29 cellular contexts compared by ENCODE assay signal in genomic region chr9:75432386-75432785, GRCh38.
A peak's percentile ranks its signal among the peaks of the same experiment; 100 is the strongest.
DNase-seq lines count a peak whose midpoint lies in the region; ATAC-seq and TF ChIP-seq lines count a peak whose summit lies in the region.
"Had no signal": no experiment of that assay in that cellular context is flagged by ENCODE, and none has a peak within 500 bp of the region (broad histone marks: within the 10 kb centered on the region; RNA-seq: fewer than 3 reads in every experiment).

No MANE protein-coding gene starts in this region.

- H3K36me3 Mint-ChIP-seq in endodermal cell (ENCODE audit: low read depth): no peaks in the 10 kb centered on the region
- H3K36me3 Mint-ChIP-seq: activated CD4-positive, alpha-beta memory T cell treated with anti-CD3 and anti-CD28 coated beads for 36 hours; naive thymus-derived CD8-positive, alpha-beta T cell; type B pancreatic cell had no signal

- DNase-seq in heart left ventricle (peak in 2 of 5 donors; percentile 29 to 49), cardiac septum (ENCODE audit: low spot score) (no peak), left lobe of liver (ENCODE audit: low spot score) (no peak), aorta (no peak), endodermal cell (no peak), COLO829 (ENCODE audit: low spot score) (no peak)
- DNase-seq: 8988T; activated CD4-positive, alpha-beta memory T cell treated with anti-CD3 and anti-CD28 coated beads for 36 hours; activated naive CD4-positive, alpha-beta T cell; activated naive CD8-positive, alpha-beta T cell treated with anti-CD3 and anti-CD28 coated beads, Interleukin-2, amount 50 U/mL, for 24 hours; cerebellar nuclear complex; glutamatergic neuron; Karpas-422; MV-4-11; naive thymus-derived CD8-positive, alpha-beta T cell; NCI-H1436; NCI-H345; NCI-H69; nucleus accumbens; SHP77 treated with DMSO at 0.1 percent for 48 hours; stimulated activated naive CD8-positive, alpha-beta T cell treated with anti-CD3 and anti-CD28 coated beads, Interleukin-15, Interleukin-2, amounts not matched to agents 100 U/mL and 50 U/mL, for 24 hours; T-helper 2 cell had no signal

- H3K27me3 Mint-ChIP-seq in endodermal cell (ENCODE audit: insufficient read depth): peaks cover 2% of the 10 kb centered on the region

- intact Hi-C loops in heart left ventricle (cut with DNase I): loop anchor here in 1 of 10 donors (5.0 kb wide), 1 partner anchor 60 kb away; no protein-coding TSS in a partner anchor
- intact Hi-C loops in cardiac septum (cut with DNase I): loop anchor here (10.0 kb wide), 1 partner anchor 62 kb away; no protein-coding TSS in a partner anchor
- intact Hi-C loops in aorta (cut with DNase I): no loop called here

- H3K27ac ChIP-seq in heart left ventricle (peak overlapping the region in 10 of 12 donors; percentile 21 to 65 (median 51)), stomach smooth muscle (ENCODE audit: low read length) (peak overlapping the region; percentile 37), aorta (ENCODE audit: low read depth in 1 of 2, low read length in 2 of 2) (no peak overlapping the region), endodermal cell (ENCODE audit: low read depth, low read length) (no peak overlapping the region)
- H3K27ac ChIP-seq: C4-2B had no signal

- H3K27me3 ChIP-seq in heart left ventricle (no peaks in the 10 kb centered on the region), stomach smooth muscle (ENCODE audit: control insufficient read depth in 1 of 2, insufficient read depth in 2 of 2, low read length in 2 of 2) (no peaks in the 10 kb centered on the region), aorta (ENCODE audit: control insufficient read depth in 1 of 2, insufficient read depth in 2 of 2, low read length in 1 of 2) (no peaks in the 10 kb centered on the region), endodermal cell (ENCODE audit: control insufficient read depth, insufficient read depth, low read length, poor library complexity, severe bottlenecking) (no peaks in the 10 kb centered on the region)

- H3K9me3 ChIP-seq in heart left ventricle: peaks cover 0 to 4% (median 0%) of the 10 kb centered on the region in 12 donors
- peaks cover 0 to 3% of the 10 kb centered on the region in 2 donors for H3K9me3 ChIP-seq in stomach smooth muscle (ENCODE audit: control insufficient read depth in 2 of 2, low read length in 2 of 2)
- no peaks in the 10 kb centered on the region for H3K9me3 ChIP-seq in aorta (ENCODE audit: control insufficient read depth, low read length)
- no peaks in the 10 kb centered on the region for H3K9me3 ChIP-seq in endodermal cell (ENCODE audit: control insufficient read depth, low read length)

- TF ChIP-seq CTCF in heart left ventricle (IDR thresholded peaks at IDR 0.05): no peak
- TF ChIP-seq CTCF in endodermal cell (conservative IDR thresholded peaks at IDR 0.05): no peak

- WGBS in heart left ventricle, 4 donors: 54 to 68% (median 56%) methylated on average over 1 of the region's 1 CpG
- 85 to 89% methylated on average over 1 of the region's 1 CpG for WGBS in aorta, 2 donors
- 92% methylated on average over 1 of the region's 1 CpG; no CpG with 5 or more reads in 1 of the 2 experiments for WGBS in endodermal cell (ENCODE audit: insufficient coverage in 1 of 2, insufficient read length in 1 of 2), 2 experiments

- ATAC-seq in heart left ventricle (peak in 1 of 4 donors; percentile 31), left lobe of liver (peak; percentile 31), aorta (ENCODE audit: low FRiP score) (peak; percentile 40), GM21619 (IDR thresholded peaks at IDR 0.05; ENCODE audit: unreplicated experiment) (no peak)
- ATAC-seq: activated CD4-positive, CD25-positive, alpha-beta regulatory T cell treated with anti-CD3 and anti-CD28 coated beads, Interleukin-2, amount 50 U/mL, for 24 hours; activated naive CD8-positive, alpha-beta T cell treated with anti-CD3 and anti-CD28 coated beads, Interleukin-2, amount 50 U/mL, for 24 hours; naive thymus-derived CD8-positive, alpha-beta T cell; Panc1; stimulated activated naive CD8-positive, alpha-beta T cell treated with anti-CD3 and anti-CD28 coated beads, Interleukin-15, Interleukin-2, amounts not matched to agents 100 U/mL and 50 U/mL, for 24 hours had no signal

- no peaks in the 10 kb centered on the region for H3K36me3 ChIP-seq in heart left ventricle
- no peaks in the 10 kb centered on the region for H3K36me3 ChIP-seq in stomach smooth muscle (ENCODE audit: control insufficient read depth in 2 of 2, insufficient read depth in 2 of 2, low read length in 2 of 2)
- H3K36me3 ChIP-seq in aorta (ENCODE audit: control insufficient read depth in 1 of 2, insufficient read depth in 2 of 2, low read length in 1 of 2): no peaks in the 10 kb centered on the region
- no peaks in the 10 kb centered on the region for H3K36me3 ChIP-seq in endodermal cell (ENCODE audit: control insufficient read depth, insufficient read depth, low read length)

- no peak overlapping the region for H3K27ac Mint-ChIP-seq in endodermal cell
- H3K27ac Mint-ChIP-seq: activated CD4-positive, alpha-beta memory T cell treated with anti-CD3 and anti-CD28 coated beads for 36 hours; activated naive CD8-positive, alpha-beta T cell treated with anti-CD3 and anti-CD28 coated beads, Interleukin-2, amount 50 U/mL, for 24 hours; type B pancreatic cell had no signal

- H3K4me1 Mint-ChIP-seq in endodermal cell: peaks cover 21% of the 10 kb centered on the region
- H3K4me1 Mint-ChIP-seq: activated naive CD8-positive, alpha-beta T cell treated with anti-CD3 and anti-CD28 coated beads, Interleukin-2, amount 50 U/mL, for 24 hours; naive thymus-derived CD8-positive, alpha-beta T cell had no signal

- no peak for TF ChIP-seq POLR2A in heart left ventricle (IDR thresholded peaks at IDR 0.05)

- H3K9ac ChIP-seq in stomach smooth muscle (ENCODE audit: low read length in 2 of 2) (no peak overlapping the region), endodermal cell (ENCODE audit: extremely low read depth, low read length, poor library complexity, severe bottlenecking) (no peak overlapping the region)

- H3K9me3 Mint-ChIP-seq in endodermal cell: no peaks in the 10 kb centered on the region
- H3K9me3 Mint-ChIP-seq: activated CD4-positive, alpha-beta memory T cell treated with anti-CD3 and anti-CD28 coated beads for 36 hours; activated naive CD8-positive, alpha-beta T cell treated with anti-CD3 and anti-CD28 coated beads, Interleukin-2, amount 50 U/mL, for 24 hours; naive thymus-derived CD8-positive, alpha-beta T cell; type B pancreatic cell had no signal

- peaks cover 0 to 35% (median 6%) of the 10 kb centered on the region in 12 donors for H3K4me1 ChIP-seq in heart left ventricle
- no peaks in the 10 kb centered on the region for H3K4me1 ChIP-seq in stomach smooth muscle (ENCODE audit: control insufficient read depth, insufficient read depth, low read length)
- H3K4me1 ChIP-seq in aorta (ENCODE audit: control insufficient read depth in 1 of 2, insufficient read depth in 2 of 2, low read length in 2 of 2): peaks cover 0 to 2% of the 10 kb centered on the region in 2 donors
- H3K4me1 ChIP-seq in endodermal cell (ENCODE audit: control insufficient read depth, insufficient read depth, low read length): peaks cover 4% of the 10 kb centered on the region

- H3K4me3 Mint-ChIP-seq in endodermal cell: no peak overlapping the region
- H3K4me3 Mint-ChIP-seq: activated CD4-positive, alpha-beta memory T cell treated with anti-CD3 and anti-CD28 coated beads for 36 hours; activated naive CD8-positive, alpha-beta T cell treated with anti-CD3 and anti-CD28 coated beads, Interleukin-2, amount 50 U/mL, for 24 hours; naive thymus-derived CD8-positive, alpha-beta T cell; type B pancreatic cell had no signal

- no peak overlapping the region for H3K4me3 ChIP-seq in heart left ventricle
- no peak overlapping the region for H3K4me3 ChIP-seq in stomach smooth muscle (ENCODE audit: low read length in 2 of 2)
- no peak overlapping the region for H3K4me3 ChIP-seq in aorta (ENCODE audit: low read length in 2 of 2)
- H3K4me3 ChIP-seq in endodermal cell (ENCODE audit: low read length): no peak overlapping the region
- H3K4me3 ChIP-seq: smooth muscle cell had no signal

Comparison
In these comparisons a context has a peak if more than half of its experiments do, and no peak if none do; other contexts are left out.
1. H3K27ac ChIP-seq: peak in heart left ventricle (10 of 12) and stomach smooth muscle (single experiment); none in aorta (0 of 2) and endodermal cell (single experiment).